8 cellular contexts compared by ENCODE assay signal in genomic region chr10:59234814-59235429, GRCh38. TPM values are rescaled to one million over a fixed set of nuclear protein-coding genes. Genes with fewer than 3 reads are reported as not detected.
A peak's percentile ranks its signal among the peaks of the same experiment; 100 is the strongest.
DNase-seq lines count a peak whose midpoint lies in the region; ATAC-seq, FAIRE-seq and TF ChIP-seq lines count a peak whose summit lies in the region.

No MANE protein-coding gene starts in this region.

- no peak overlapping the region for H3K27ac ChIP-seq in PC-9

- no TSS peak for BruUV-seq in PC-9 (replicated peaks; lab: Mats Ljungman, UMichigan)

- H3F3A ChIP-seq in PC-9 (ENCODE audit: insufficient read depth, low read depth), result no peaks in the 10 kb centered on the region

- CTCF ChIA-PET in PC-9 (lab: Charles Lee), result no interaction called here

- H3K36me3 ChIP-seq in PC-9 (ENCODE audit: low read depth), result no peaks in the 10 kb centered on the region

- no peaks in the 10 kb centered on the region for H3K9me3 ChIP-seq in PC-9 (ENCODE audit: insufficient read depth, low read depth)

- H3K27me3 ChIP-seq in PC-9 (ENCODE audit: insufficient read depth, low read depth), result no peaks in the 10 kb centered on the region

- H3K4me3 ChIP-seq in AG09309 (ENCODE audit: control insufficient read depth, low read depth, low read length) (no peak overlapping the region), PC-9 (no peak overlapping the region), fibroblast of the aortic adventitia (ENCODE audit: low read depth, low read length) (no peak overlapping the region)

- intact Hi-C loops in PC-9 (cut with micrococcal nuclease; ENCODE audit: unreplicated experiment), result loop anchor here (10.0 kb wide), 1 partner anchor 810 kb away; no protein-coding TSS in a partner anchor

- H3K9me2 ChIP-seq in PC-9 (ENCODE audit: insufficient read depth), result no peaks in the 10 kb centered on the region; the same call in 1 of the 2 replicates

- H3K79me2 ChIP-seq in PC-9 (ENCODE audit: low read depth), result no peaks in the 10 kb centered on the region

- no peak overlapping the region for H3K4me2 ChIP-seq in PC-9

- no peaks in the 10 kb centered on the region for H4K20me1 ChIP-seq in PC-9 (ENCODE audit: insufficient read depth)

- DNase-seq in AG09309 (ENCODE audit: low read depth), result peak; percentile 4
- no peak for DNase-seq in GM18507 (ENCODE audit: extremely low spot score, insufficient read length, low read depth)
- peak in 1 of 2 experiments; percentile 1 for DNase-seq in PC-9
- peak; percentile 72 for DNase-seq in fibroblast of the aortic adventitia (ENCODE audit: low read depth)
- peak; percentile 81 for DNase-seq in superior temporal gyrus (ENCODE audit: extremely low spot score)

- ATAC-seq in HG03025 (IDR thresholded peaks at IDR 0.05; ENCODE audit: low FRiP score, unreplicated experiment) (no peak), HG03139 (IDR thresholded peaks at IDR 0.05; ENCODE audit: unreplicated experiment) (no peak), HG03460 (IDR thresholded peaks at IDR 0.05; ENCODE audit: unreplicated experiment) (no peak)

- FAIRE-seq in GM18507 (lab: Jason Lieb, UNC), result peak; percentile 41

- POLR2A ChIA-PET in PC-9 (lab: Charles Lee; ENCODE audit: unreplicated experiment), result no interaction called here

- TF ChIP-seq CTCF in AG09309 (IDR thresholded peaks at IDR 0.05; ENCODE audit: control insufficient read depth, insufficient read depth, low read depth, low read length, missing control alignments) (peak; percentile 66), PC-9 (conservative IDR thresholded peaks at IDR 0.05) (peak; percentile 62), fibroblast of the aortic adventitia (IDR thresholded peaks at IDR 0.05; ENCODE audit: insufficient read depth, low read length) (peak; percentile 75)

- H2AFZ ChIP-seq in PC-9, result no peak overlapping the region

- no peaks in the 10 kb centered on the region for H3K4me1 ChIP-seq in PC-9 (replicated peaks; ENCODE audit: insufficient read depth)

RNA-seq across cellular contexts. Expression of gene PHYHIPL, which starts 58.5 kb away (rescaled TPM):
- not detected in 2 replicates for total RNA-seq in PC-9 (2021)
- not detected in 2 replicates for total RNA-seq in fibroblast of the aortic adventitia (ENCODE audit: low replicate concordance)
